In the genomic region with DNA sequence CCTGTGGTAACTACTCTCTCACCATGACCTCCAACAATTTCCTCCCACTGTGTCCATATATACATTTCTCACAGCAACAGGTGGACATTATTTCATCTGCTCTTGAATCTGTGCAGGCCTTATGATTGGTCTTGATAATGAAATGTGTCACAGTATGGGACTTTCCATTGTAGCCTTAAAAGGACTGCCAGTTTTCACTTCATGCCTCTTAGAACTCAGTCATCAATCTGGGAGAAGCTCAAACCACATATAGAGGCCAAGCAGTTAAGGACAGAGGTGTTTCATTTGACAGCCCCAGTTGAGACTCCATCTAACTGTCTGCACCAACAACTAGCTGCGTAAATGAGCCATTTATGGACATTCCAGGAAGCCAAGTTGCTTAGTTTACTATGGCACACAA, we compare ENCODE assay signal across 33 cellular contexts.
"Had no signal": no experiment of that assay in that cellular context is flagged by ENCODE, and none has a peak within 500 bp of the region (broad histone marks: within the 10 kb centered on the region; RNA-seq: fewer than 3 reads in every experiment).

No MANE protein-coding gene starts in this region.

- H3K27me3 ChIP-seq: adrenal gland, ascending aorta, body of pancreas, brain microvascular endothelial cell, breast epithelium, cardiac muscle cell had no signal

- ATAC-seq: activated naive CD4-positive, alpha-beta T cell treated with anti-CD3 and anti-CD28 coated beads, Interleukin-2, amount 50 U/mL, for 72 hours; activated naive CD8-positive, alpha-beta T cell treated with anti-CD3 and anti-CD28 coated beads, Interleukin-2, amount 50 U/mL, for 24 hours; activated T-cell treated with anti-CD3 and anti-CD28 coated beads, Interleukin-2, amount 50 U/mL, for 4 hours; activated T-cell treated with anti-CD3 and anti-CD28 coated beads, Interleukin-2, amount 50 U/mL, for 72 hours; activated T-helper 17 cell treated with anti-CD3 and anti-CD28 coated beads, Interleukin-2, amount 50 U/mL, for 72 hours; body of pancreas had no signal

- H3K36me3 ChIP-seq: adrenal gland, ascending aorta, brain microvascular endothelial cell, breast epithelium, cardiac muscle cell had no signal

- FAIRE-seq: astrocyte, bronchial epithelial cell had no signal

- H3K4me1 ChIP-seq: adrenal gland, ascending aorta, body of pancreas, breast epithelium had no signal

- H3K9me3 ChIP-seq: adrenal gland, ascending aorta, body of pancreas had no signal

- H3K4me3 ChIP-seq: adrenal gland, ascending aorta, body of pancreas, breast epithelium, cardiac muscle cell had no signal

- H3K27ac ChIP-seq: adrenal gland, ascending aorta, body of pancreas, brain microvascular endothelial cell, breast epithelium, cardiac muscle cell had no signal

- DNase-seq: activated effector memory CD4-positive, alpha-beta T cell treated with anti-CD3 and anti-CD28 coated beads, Interleukin-2, amount 50 U/mL, for 16 hours; activated effector memory CD4-positive, alpha-beta T cell treated with Interleukin-2 at 50 U/mL for 16 hours; activated gamma-delta T cell; activated gamma-delta T cell treated with Interleukin-2 at 50 U/mL for 16 hours; activated naive CD4-positive, alpha-beta T cell; activated naive CD4-positive, alpha-beta T cell treated with anti-CD3 and anti-CD28 coated beads for 36 hours; activated naive CD4-positive, alpha-beta T cell treated with anti-CD3 and anti-CD28 coated beads, Interleukin-2, amount 10 ng/mL, durations not matched to agents 7 days and 5 days; activated naive CD4-positive, alpha-beta T cell treated with anti-CD3 and anti-CD28 coated beads, Interleukin-2, amount 50 U/mL, for 16 hours; activated naive CD4-positive, alpha-beta T cell treated with Interleukin-2 at 50 U/mL for 16 hours; activated naive CD8-positive, alpha-beta T cell treated with anti-CD3 and anti-CD28 coated beads for 36 hours; activated naive CD8-positive, alpha-beta T cell treated with anti-CD3 and anti-CD28 coated beads, Interleukin-2, amount 10 ng/mL, durations not matched to agents 7 days and 5 days; activated naive CD8-positive, alpha-beta T cell treated with anti-CD3 and anti-CD28 coated beads, Interleukin-2, amount 50 U/mL, for 24 hours; activated T-cell treated with anti-CD3 and anti-CD28 coated beads, Interleukin-2, amount 50 U/mL, for 24 hours; activated T-cell treated with anti-CD3 and anti-CD28 coated beads, Interleukin-2, amount 50 U/mL, for 4 hours; activated T-cell treated with anti-CD3 and anti-CD28 coated beads, Interleukin-2, amount 50 U/mL, for 48 hours; activated T-cell treated with anti-CD3 and anti-CD28 coated beads, Interleukin-2, amount 50 U/mL, for 72 hours; adrenal gland; amniotic stem cell; amygdala; anterior cingulate cortex; aorta; body of pancreas; brain microvascular endothelial cell; caudate nucleus; central memory CD4-positive, alpha-beta T cell; cerebellar nuclear complex had no signal
